8 cellular contexts compared by ENCODE assay signal in the genomic region with DNA sequence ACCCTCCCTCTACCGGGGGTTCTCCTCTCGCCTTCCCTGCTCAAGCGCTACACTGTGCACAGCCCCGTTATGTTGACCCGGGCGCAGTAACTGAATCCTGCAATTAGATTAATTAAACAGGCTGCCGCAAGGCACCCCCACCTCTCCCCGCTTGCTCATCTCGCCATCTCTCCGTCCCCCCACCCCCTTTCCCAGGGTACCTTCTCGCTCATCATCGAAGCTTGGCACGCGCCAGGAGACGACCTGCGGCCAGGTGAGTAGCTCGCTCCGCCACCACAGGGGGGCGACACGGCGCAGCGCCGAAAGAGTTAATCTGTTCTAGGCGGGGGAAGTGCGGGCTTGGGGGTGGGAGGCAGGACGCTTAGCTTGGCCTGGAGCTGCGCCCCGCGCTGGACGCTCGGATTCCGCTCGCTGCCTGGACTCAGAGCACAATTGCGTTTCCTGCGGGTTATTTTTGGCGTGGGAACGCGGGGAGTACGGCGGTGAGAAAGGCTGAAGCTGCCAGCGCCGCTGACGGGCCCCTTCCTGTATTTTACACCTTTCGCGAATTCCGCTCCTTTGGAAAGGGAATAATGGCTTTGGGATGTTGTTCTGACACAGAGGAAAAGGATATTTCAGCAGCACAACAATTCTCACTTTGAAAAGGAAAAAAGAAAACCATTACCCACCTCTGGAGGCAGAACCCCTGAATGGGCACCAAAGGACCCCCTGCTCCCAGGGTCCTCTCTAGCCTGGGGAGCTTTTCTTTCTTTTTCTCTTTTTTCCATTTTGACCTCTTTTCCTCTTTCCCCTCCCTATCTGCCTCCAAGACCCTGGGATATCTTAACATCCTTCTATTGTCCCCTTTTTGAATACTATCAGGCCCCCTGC. TPM values are rescaled to one million over a fixed set of nuclear protein-coding genes. Genes with fewer than 3 reads are reported as not detected.
DNase-seq lines count a peak whose midpoint lies in the region; ATAC-seq, FAIRE-seq and TF ChIP-seq lines count a peak whose summit lies in the region.

No MANE protein-coding gene starts in this region.

- peaks cover 55% of the 10 kb centered on the region for H3K4me1 ChIP-seq in CD8-positive, alpha-beta T cell (ENCODE audit: insufficient read depth, low read length)
- peaks cover 3 to 36% (median 19%) of the 10 kb centered on the region in 4 experiments for H3K4me1 ChIP-seq in H1 (replicated peaks in 1 of 4; ENCODE audit: control insufficient read depth in 3 of 4, insufficient read depth in 4 of 4, low read length in 3 of 4)
- H3K4me1 ChIP-seq in muscle layer of duodenum (ENCODE audit: control insufficient read depth in 1 of 2, insufficient read depth in 2 of 2, low read length in 2 of 2) = peaks cover 4 to 50% of the 10 kb centered on the region in 2 donors
- H3K4me1 ChIP-seq in upper lobe of right lung = peaks cover 63% of the 10 kb centered on the region

- peaks cover 46% of the 10 kb centered on the region for H3K4me1 Mint-ChIP-seq in CD8-positive, alpha-beta T cell (ENCODE audit: low read depth)
- H3K4me1 Mint-ChIP-seq in IgD-negative memory B cell = peaks cover 27 to 29% (median 28%) of the 10 kb centered on the region in 3 donors

- no peaks in the 10 kb centered on the region for H3K36me3 ChIP-seq in CD8-positive, alpha-beta T cell (ENCODE audit: insufficient read depth, low read length)
- no peaks in the 10 kb centered on the region for H3K36me3 ChIP-seq in H1 (ENCODE audit: control insufficient read depth in 2 of 4, insufficient read depth in 4 of 4, low read length in 3 of 4)
- no peaks in the 10 kb centered on the region for H3K36me3 ChIP-seq in muscle layer of duodenum (ENCODE audit: control insufficient read depth in 1 of 2, insufficient read depth in 2 of 2, low read length in 2 of 2)
- no peaks in the 10 kb centered on the region for H3K36me3 ChIP-seq in upper lobe of right lung

- peak overlapping the region; percentile 83 for H3K4me3 Mint-ChIP-seq in CD8-positive, alpha-beta T cell
- peak overlapping the region; percentile 57 to 89 (median 78) for H3K4me3 Mint-ChIP-seq in IgD-negative memory B cell

- no peak overlapping the region for H3K56ac ChIP-seq in H1 (replicated peaks; ENCODE audit: insufficient read length, low read depth, low read length)

- peak; percentile 42 to 55 for TF ChIP-seq RAD21 in H1 (IDR thresholded peaks at IDR 0.05 in 1 of 2, conservative IDR thresholded peaks at IDR 0.05 in 1 of 2; ENCODE audit: low read depth in 2 of 2, low read length in 2 of 2)

- TF ChIP-seq EP300 in H1 (IDR thresholded peaks at IDR 0.05; ENCODE audit: borderline replicate concordance in 1 of 2, low read depth in 2 of 2, low read length in 2 of 2) = 0 out of 3 replicates have a peak, but pooled peaks of 1 of the 2 experiments have one; percentile 14

- 0 out of 2 replicates have a peak overlapping the region, but pooled peaks have one; percentile 68 for H2BK12ac ChIP-seq in H1 (ENCODE audit: low read depth, low read length)

- H4K91ac ChIP-seq in H1 (replicated peaks; ENCODE audit: insufficient read length, low read length) = no peak overlapping the region

- no peak for FAIRE-seq in H1 (lab: Jason Lieb, UNC)

- no peaks in the 10 kb centered on the region for H3K9me3 ChIP-seq in CD8-positive, alpha-beta T cell (ENCODE audit: low read length)
- H3K9me3 ChIP-seq in H1 (ENCODE audit: insufficient read depth in 2 of 2, low read depth in 1 of 2, low read length in 1 of 2) = no peaks in the 10 kb centered on the region
- no peaks in the 10 kb centered on the region for H3K9me3 ChIP-seq in muscle layer of duodenum (ENCODE audit: control insufficient read depth in 1 of 2, low read length in 2 of 2)
- H3K9me3 ChIP-seq in upper lobe of right lung = no peaks in the 10 kb centered on the region

- CTCF ChIA-PET in CD8-positive, alpha-beta T cell (lab: Charles Lee) = interaction anchor here (0.6 to 7.5 kb wide), 15 partner anchors 11 to 254 kb away, joined by 3 to 69 read pairs (median 4); no protein-coding TSS in a partner anchor
- CTCF ChIA-PET in H1 (lab: Charles Lee; ENCODE audit: partially characterized antibody) = interaction anchor here (0.6 to 33.1 kb wide), 19 partner anchors 6 to 235 kb away, joined by 3 to 619 read pairs (median 9); partner anchors contain the start of genes CHAC1, DLL4, RAD51 and VPS18

- no peak overlapping the region for H2AK5ac ChIP-seq in H1 (ENCODE audit: low read depth, low read length)

- 5% methylated on average over 28 of the region's 46 CpGs; no CpG with 5 or more reads in 1 of the 2 experiments for WGBS in H1 (ENCODE audit: extremely low coverage in 1 of 2, insufficient coverage in 1 of 2, insufficient read length in 1 of 2, insufficient replicate concordance in 2 of 2, low coverage in 1 of 2, low lambda C conversion rate in 2 of 2, missing lambda C conversion rate in 1 of 2), 2 experiments

- peak overlapping the region; percentile 87 to 97 for H3K4me2 ChIP-seq in H1 (ENCODE audit: insufficient read depth in 1 of 2, low read depth in 2 of 2, low read length in 2 of 2)

- peak overlapping the region; percentile 63 for H3K4me3 ChIP-seq in CD8-positive, alpha-beta T cell (ENCODE audit: low read depth, low read length)
- peak overlapping the region; percentile 31 to 71 (median 46); a peak in 7 of 8 replicates for H3K4me3 ChIP-seq in H1 (ENCODE audit: extremely low read depth in 1 of 4, insufficient read depth in 2 of 4, low read depth in 3 of 4, low read length in 4 of 4)
- H3K4me3 ChIP-seq in muscle layer of duodenum (ENCODE audit: low read depth in 1 of 2, low read length in 2 of 2) = peak overlapping the region; percentile 59 to 70
- H3K4me3 ChIP-seq in upper lobe of right lung = peak overlapping the region; percentile 63

- TF ChIP-seq POLR2A in H1 (IDR thresholded peaks at IDR 0.05; ENCODE audit: control extremely low read depth in 1 of 2, low read depth in 2 of 2, low read length in 2 of 2) = no peak

- no peak overlapping the region for H2BK20ac ChIP-seq in H1 (ENCODE audit: low read length)

- TF ChIP-seq CTCF in CD8-positive, alpha-beta T cell (IDR thresholded peaks at IDR 0.05) = peak; percentile 65
- TF ChIP-seq CTCF in H1 (IDR thresholded peaks at IDR 0.05; ENCODE audit: control extremely low read depth in 1 of 3, insufficient read depth in 1 of 3, low read depth in 1 of 3, low read length in 3 of 3) (peak in 2 of 3 experiments; percentile 60 to 78; a peak in 3 of 4 replicates), upper lobe of right lung (IDR thresholded peaks at IDR 0.05) (peak; percentile 47)

- H3K4ac ChIP-seq in H1 (replicated peaks; ENCODE audit: insufficient read length, low read depth, low read length) = no peak overlapping the region

- H2BK120ac ChIP-seq in H1 (replicated peaks; ENCODE audit: low read depth, low read length) = no peak overlapping the region

- no peaks in the 10 kb centered on the region for H3K9me3 Mint-ChIP-seq in CD8-positive, alpha-beta T cell
- H3K9me3 Mint-ChIP-seq in IgD-negative memory B cell = no peaks in the 10 kb centered on the region

- H3K23me2 ChIP-seq in H1 (ENCODE audit: low read depth, low read length) = peaks cover 27% of the 10 kb centered on the region; the same call in 1 of the 2 replicates

- no peak overlapping the region for H3K9ac ChIP-seq in H1 (replicated peaks in 1 of 4; ENCODE audit: extremely low read depth in 1 of 4, low read depth in 3 of 4, low read length in 3 of 4)

- POLR2A ChIA-PET in CD8-positive, alpha-beta T cell (lab: Charles Lee) = interaction anchor here (1.1 to 2.2 kb wide), 2 partner anchors 11 kb away, joined by 3 to 9 read pairs; no protein-coding TSS in a partner anchor
- POLR2A ChIA-PET in H1 (lab: Charles Lee; ENCODE audit: partially characterized antibody) = interaction anchor here (0.6 to 43.8 kb wide), 8 partner anchors 13 to 492 kb away, joined by 3 to 1505 read pairs (median 5); partner anchors contain the start of genes CHAC1, NUSAP1 and OIP5

- H4K20me1 ChIP-seq in H1 (replicated peaks in 1 of 2; ENCODE audit: control insufficient read depth in 1 of 2, insufficient read depth in 2 of 2, low read length in 2 of 2) = peaks cover 2 to 20% of the 10 kb centered on the region in 2 experiments

- intact Hi-C loops in CD8-positive, alpha-beta T cell (cut with DNase I, micrococcal nuclease) = no loop called here
- intact Hi-C loops in upper lobe of right lung (cut with DNase I) = no loop called here

- no peak overlapping the region for H2BK5ac ChIP-seq in H1 (ENCODE audit: low read depth, low read length)

- H3K14ac ChIP-seq in H1 (ENCODE audit: insufficient read length) = no peak overlapping the region

- H3K36me3 Mint-ChIP-seq in CD8-positive, alpha-beta T cell = no peaks in the 10 kb centered on the region
- peaks cover 4% of the 10 kb centered on the region for H3K36me3 Mint-ChIP-seq in IgD-negative memory B cell

- H3K79me1 ChIP-seq in H1 (ENCODE audit: low read depth, low read length) = no peaks in the 10 kb centered on the region

- no peak overlapping the region for H4K8ac ChIP-seq in H1 (ENCODE audit: extremely low read depth, insufficient read depth, low read length)

- peaks cover 39% of the 10 kb centered on the region for H3K27me3 ChIP-seq in CD8-positive, alpha-beta T cell (ENCODE audit: insufficient read depth, low read length)
- H3K27me3 ChIP-seq in H1 (replicated peaks in 1 of 4; ENCODE audit: control insufficient read depth in 3 of 4, extremely low read depth in 1 of 4, insufficient read depth in 3 of 4, low read length in 3 of 4) (peaks cover 53 to 82% (median 76%) of the 10 kb centered on the region in 4 experiments), muscle layer of duodenum (ENCODE audit: low read depth, low read length) (peaks cover 54% of the 10 kb centered on the region), upper lobe of right lung (peaks cover 52% of the 10 kb centered on the region)

- DNase-seq in CD8-positive, alpha-beta T cell = peak in 4 of 7 experiments; percentile 26 to 61 (median 44)
- peak in 1 of 2 experiments; percentile 92 for DNase-seq in H1 (ENCODE audit: low read depth in 1 of 2, low spot score in 2 of 2)
- peak; percentile 81 for DNase-seq in upper lobe of right lung

- no peak overlapping the region for H3K18ac ChIP-seq in H1 (ENCODE audit: extremely low read depth, low read length)

- no peaks in the 10 kb centered on the region for H3K79me2 ChIP-seq in H1 (ENCODE audit: control insufficient read depth in 1 of 2, insufficient read depth in 2 of 2, low read length in 2 of 2)

- peak; percentile 30 for ATAC-seq in CD8-positive, alpha-beta T cell
- peak; percentile 11 to 19 for ATAC-seq in activated CD4-positive, CD25-positive, alpha-beta regulatory T cell treated with anti-CD3 and anti-CD28 coated beads, Interleukin-2, amount 50 U/mL, for 24 hours
- ATAC-seq in upper lobe of right lung (peak; percentile 12), GM18907 (IDR thresholded peaks at IDR 0.05; ENCODE audit: unreplicated experiment) (no peak), HG03442 (IDR thresholded peaks at IDR 0.05; ENCODE audit: unreplicated experiment) (no peak)

- no peak overlapping the region for H3K27ac Mint-ChIP-seq in CD8-positive, alpha-beta T cell
- peak overlapping the region in 1 of 3 donors; percentile 39 for H3K27ac Mint-ChIP-seq in IgD-negative memory B cell

- no peak overlapping the region for H4K5ac ChIP-seq in H1 (ENCODE audit: insufficient read length, low read depth, low read length)

- H2BK15ac ChIP-seq in H1 (ENCODE audit: low read length) = no peak overlapping the region

- no peak overlapping the region for H3K27ac ChIP-seq in CD8-positive, alpha-beta T cell (ENCODE audit: low read depth, low read length)
- H3K27ac ChIP-seq in H1 (ENCODE audit: low read depth, low read length) (no peak overlapping the region), muscle layer of duodenum (ENCODE audit: low read length) (peak overlapping the region; percentile 23), upper lobe of right lung (no peak overlapping the region)

- H3K27me3 Mint-ChIP-seq in CD8-positive, alpha-beta T cell (ENCODE audit: low read depth) = peaks cover 54% of the 10 kb centered on the region
- peaks cover 47% of the 10 kb centered on the region for H3K27me3 Mint-ChIP-seq in IgD-negative memory B cell

- H3K23ac ChIP-seq in H1 (ENCODE audit: insufficient read length) = no peak overlapping the region

- H2AFZ ChIP-seq in H1 (ENCODE audit: low read length) = no peak overlapping the region

RNA-seq across cellular contexts. Expression of gene DLL4, which starts 1.5 kb away (rescaled TPM):
- total RNA-seq in CD8-positive, alpha-beta T cell = under 1 TPM; 0.08 TPM
- polyA plus RNA-seq in IgD-negative memory B cell (not detected), H1 (2011; rRNA removed) (0.22 and 0.23 TPM in 2 replicates)
- 0.48 and 0.60 TPM in 2 replicates for total RNA-seq in H1 (2021; fragmentation: NEBNext Ultra II Directional; extraction: Animal tissue kit (Norgen Biotek cat#: 25700))
- polyA plus RNA-seq in H1 (2011; cell fraction: cytosol; rRNA removed) = 0.21 TPM
- polyA plus RNA-seq in H1 (2011; cell fraction: nucleus; rRNA removed) = 1.0 TPM
- polyA plus RNA-seq in H1 (2012, experiment 1 of 2) = 0.12 to 0.18 TPM (median 0.17 TPM) in 3 of 4 replicates, not detected in the other
- polyA plus RNA-seq in H1 (2012, experiment 2 of 2) = 0.16 TPM
- polyA plus RNA-seq in H1 (2013, experiment 1 of 2) = 0.20 TPM
- 0.20 TPM for polyA plus RNA-seq in H1 (2013, experiment 2 of 2)
- 0.27 and 0.85 TPM in 2 replicates for polyA minus RNA-seq in H1 (2011; rRNA and poly(A)+ RNA removed)
- not detected for polyA minus RNA-seq in H1 (2011; cell fraction: cytosol; rRNA and poly(A)+ RNA removed)
- polyA minus RNA-seq in H1 (2011; cell fraction: nucleus; rRNA and poly(A)+ RNA removed) = 2.5 TPM
- 22.0 TPM for total RNA-seq in upper lobe of right lung

RNA-seq across cellular contexts. Expression of gene CHAC1, which starts 22.6 kb away (rescaled TPM):
- under 1 TPM; 0.22 to 0.69 TPM for total RNA-seq in CD8-positive, alpha-beta T cell
- 0.84 TPM for polyA plus RNA-seq in IgD-negative memory B cell
- total RNA-seq in H1 (2021; fragmentation: NEBNext Ultra II Directional; extraction: Animal tissue kit (Norgen Biotek cat#: 25700)) = 28.7 and 34.3 TPM in 2 replicates
- 159 and 215 TPM in 2 replicates for polyA plus RNA-seq in H1 (2011; rRNA removed)
- 112 TPM for polyA plus RNA-seq in H1 (2011; cell fraction: cytosol; rRNA removed)
- polyA plus RNA-seq in H1 (2011; cell fraction: nucleus; rRNA removed) = 104 TPM
- polyA plus RNA-seq in H1 (2012, experiment 1 of 2) = 33.4 to 49.1 TPM (median 43.9 TPM) in 4 replicates
- 56.2 TPM for polyA plus RNA-seq in H1 (2012, experiment 2 of 2)
- polyA plus RNA-seq in H1 (2013, experiment 1 of 2) = 17.9 TPM
- 16.9 TPM for polyA plus RNA-seq in H1 (2013, experiment 2 of 2)
- 55.7 and 84.0 TPM in 2 replicates for polyA minus RNA-seq in H1 (2011; rRNA and poly(A)+ RNA removed)
- polyA minus RNA-seq in H1 (2011; cell fraction: cytosol; rRNA and poly(A)+ RNA removed) = 89.2 TPM
- polyA minus RNA-seq in H1 (2011; cell fraction: nucleus; rRNA and poly(A)+ RNA removed) = 65.8 TPM
- 4.4 TPM for total RNA-seq in upper lobe of right lung

RNA-seq across cellular contexts. Expression of gene VPS18, which starts 36.4 kb away (rescaled TPM):
- total RNA-seq in CD8-positive, alpha-beta T cell = 10 to 100 TPM; 21.7 to 23.6 TPM
- 27.0 TPM for polyA plus RNA-seq in IgD-negative memory B cell
- total RNA-seq in H1 (2021; fragmentation: NEBNext Ultra II Directional; extraction: Animal tissue kit (Norgen Biotek cat#: 25700)) = 31.9 and 32.7 TPM in 2 replicates
- polyA plus RNA-seq in H1 (2011; rRNA removed) = 28.9 and 32.9 TPM in 2 replicates
- 27.4 TPM for polyA plus RNA-seq in H1 (2011; cell fraction: cytosol; rRNA removed)
- 35.6 TPM for polyA plus RNA-seq in H1 (2011; cell fraction: nucleus; rRNA removed)
- 19.1 to 31.3 TPM (median 29.5 TPM) in 4 replicates for polyA plus RNA-seq in H1 (2012, experiment 1 of 2)
- polyA plus RNA-seq in H1 (2012, experiment 2 of 2) = 32.6 TPM
- 12.6 TPM for polyA plus RNA-seq in H1 (2013, experiment 1 of 2)
- 11.3 TPM for polyA plus RNA-seq in H1 (2013, experiment 2 of 2)
- 65.4 and 80.3 TPM in 2 replicates for polyA minus RNA-seq in H1 (2011; rRNA and poly(A)+ RNA removed)
- 39.1 TPM for polyA minus RNA-seq in H1 (2011; cell fraction: cytosol; rRNA and poly(A)+ RNA removed)
- 31.4 TPM for polyA minus RNA-seq in H1 (2011; cell fraction: nucleus; rRNA and poly(A)+ RNA removed)
- 24.5 TPM for total RNA-seq in upper lobe of right lung

RNA-seq across cellular contexts. Expression of gene RHOV, which starts 56.6 kb away (rescaled TPM):
- under 1 TPM; 0.24 to 0.25 TPM for total RNA-seq in CD8-positive, alpha-beta T cell
- polyA plus RNA-seq in IgD-negative memory B cell (not detected), H1 (2011; rRNA removed) (1.5 and 2.2 TPM in 2 replicates)
- 2.4 and 2.7 TPM in 2 replicates for total RNA-seq in H1 (2021; fragmentation: NEBNext Ultra II Directional; extraction: Animal tissue kit (Norgen Biotek cat#: 25700))
- 2.8 TPM for polyA plus RNA-seq in H1 (2011; cell fraction: cytosol; rRNA removed)
- 2.0 TPM for polyA plus RNA-seq in H1 (2011; cell fraction: nucleus; rRNA removed)
- polyA plus RNA-seq in H1 (2012, experiment 1 of 2) = 3.6 to 3.9 TPM (median 3.7 TPM) in 4 replicates
- polyA plus RNA-seq in H1 (2012, experiment 2 of 2) = 2.3 TPM
- 1.5 TPM for polyA plus RNA-seq in H1 (2013, experiment 1 of 2)
- polyA plus RNA-seq in H1 (2013, experiment 2 of 2) = 1.4 TPM
- 1.3 and 1.5 TPM in 2 replicates for polyA minus RNA-seq in H1 (2011; rRNA and poly(A)+ RNA removed)
- polyA minus RNA-seq in H1 (2011; cell fraction: cytosol; rRNA and poly(A)+ RNA removed) = 2.4 TPM
- 2.9 TPM for polyA minus RNA-seq in H1 (2011; cell fraction: nucleus; rRNA and poly(A)+ RNA removed)
- not detected for total RNA-seq in upper lobe of right lung

Comparison
In these comparisons a context has a peak if more than half of its experiments do, and no peak if none do; other contexts are left out.
1. ATAC-seq: peak in CD8-positive, alpha-beta T cell (single experiment), activated CD4-positive, CD25-positive, alpha-beta regulatory T cell treated with anti-CD3 and anti-CD28 coated beads, Interleukin-2, amount 50 U/mL, for 24 hours (2 of 2) and upper lobe of right lung (single experiment); none in GM18907 (single experiment) and HG03442 (single experiment).
2. RNA of gene DLL4, which starts 1.5 kb away (total RNA-seq): 22.0 TPM in upper lobe of right lung (single experiment); 0.48 to 0.60 TPM in H1 and 0.08 TPM in CD8-positive, alpha-beta T cell; every median in the first group is over 10 times any median in the second.
3. Peak in every context shown above with its lines, with median percentiles within 50 percentile points of each other: H3K4me3 ChIP-seq and CTCF ChIP-seq.